19 cellular contexts compared by ENCODE assay signal in genomic region chr11:45094958-45095690, GRCh38. TPM values are rescaled to one million over a fixed set of nuclear protein-coding genes. Genes with fewer than 3 reads are reported as not detected.
DNase-seq lines count a peak whose midpoint lies in the region; ATAC-seq and TF ChIP-seq lines count a peak whose summit lies in the region.
"Had no signal": no experiment of that assay in that cellular context is flagged by ENCODE, and none has a peak within 500 bp of the region (broad histone marks: within the 10 kb centered on the region; RNA-seq: fewer than 3 reads in every experiment).

No MANE protein-coding gene starts in this region.

- H4K5ac ChIP-seq in mesendoderm (ENCODE audit: low read length) = no peak overlapping the region

- H2BK5ac ChIP-seq in mesendoderm (ENCODE audit: low read length) = no peak overlapping the region

- no peak for TF ChIP-seq CTCF in activated CD8-positive, alpha-beta T cell treated with anti-CD3 and anti-CD28 coated beads for 36 hours (IDR thresholded peaks at IDR 0.05)

- no peak overlapping the region for H3K18ac ChIP-seq in mesendoderm (ENCODE audit: low read length)

- CTCF ChIA-PET in activated CD8-positive, alpha-beta T cell treated with anti-CD3 and anti-CD28 coated beads for 36 hours (lab: Charles Lee) = interaction anchor here (3.4 to 20.6 kb wide), 2 partner anchors 10 to 158 kb away, joined by 14 to 942 read pairs; no protein-coding TSS in a partner anchor

- no peaks in the 10 kb centered on the region for H3K79me1 ChIP-seq in mesendoderm (ENCODE audit: low read length)

- H3K27ac ChIP-seq in mesendoderm (ENCODE audit: low read depth, low read length) = no peak overlapping the region
- H3K27ac ChIP-seq: C4-2B, SK-N-MC, uterus had no signal

- H3K23ac ChIP-seq in mesendoderm (ENCODE audit: low read length) = no peak overlapping the region

- DNase-seq in NCI-H2171 treated with DMSO at 0.1 percent for 48 hours (lab: John Stamatoyannopoulos, UW) (peak; percentile 59), NCI-H2171 (lab: John Stamatoyannopoulos, UW) (no peak), COR-L47 (lab: John Stamatoyannopoulos, UW) (peak; percentile 50), mesendoderm (no peak), HK-2 (ENCODE audit: unreplicated experiment) (no peak)
- DNase-seq in central memory CD8-positive, alpha-beta T cell (ENCODE audit: low spot score in 2 of 2) = no peak
- no peak for DNase-seq in activated CD8-positive, alpha-beta T cell treated with anti-CD3 and anti-CD28 coated beads for 36 hours
- DNase-seq: activated CD4-positive, alpha-beta T cell treated with anti-CD3 and anti-CD28 coated beads, Interleukin-2, amount 50 U/mL, for 48 hours; activated naive CD8-positive, alpha-beta T cell treated with anti-CD3 and anti-CD28 coated beads for 36 hours; left cardiac atrium; mucosa of descending colon; NCI-H1092 treated with DMSO at 0.1 percent for 48 hours; stimulated activated CD4-positive, alpha-beta T cell treated with anti-CD3 and anti-CD28 coated beads, Interleukin-12 subunit alpha, Interleukin-12 subunit beta, amount 100 ng/mL, for 4 hours; substantia nigra had no signal

- H4K8ac ChIP-seq in mesendoderm (ENCODE audit: low read depth, low read length) = no peak overlapping the region

- H3K4me1 ChIP-seq in mesendoderm (ENCODE audit: control insufficient read depth, low read depth, low read length) = peaks cover 3% of the 10 kb centered on the region

- no peaks in the 10 kb centered on the region for H3K27me3 Mint-ChIP-seq in central memory CD8-positive, alpha-beta T cell
- peaks cover 5% of the 10 kb centered on the region for H3K27me3 Mint-ChIP-seq in activated CD8-positive, alpha-beta T cell treated with anti-CD3 and anti-CD28 coated beads for 36 hours
- H3K27me3 Mint-ChIP-seq: activated naive CD8-positive, alpha-beta T cell treated with anti-CD3 and anti-CD28 coated beads for 36 hours had no signal

- H3K4me2 ChIP-seq in mesendoderm (ENCODE audit: low read length) = no peak overlapping the region

- no peaks in the 10 kb centered on the region for H3K36me3 ChIP-seq in mesendoderm (ENCODE audit: control insufficient read depth, insufficient read depth, low read length)
- H3K36me3 ChIP-seq: uterus had no signal

- peak overlapping the region; percentile 74 for H3K27ac Mint-ChIP-seq in central memory CD8-positive, alpha-beta T cell (ENCODE audit: low read depth)
- no peak overlapping the region for H3K27ac Mint-ChIP-seq in activated CD8-positive, alpha-beta T cell treated with anti-CD3 and anti-CD28 coated beads for 36 hours
- H3K27ac Mint-ChIP-seq: activated naive CD8-positive, alpha-beta T cell treated with anti-CD3 and anti-CD28 coated beads for 36 hours had no signal

- H3K4me3 Mint-ChIP-seq in central memory CD8-positive, alpha-beta T cell = no peak overlapping the region
- H3K4me3 Mint-ChIP-seq in activated CD8-positive, alpha-beta T cell treated with anti-CD3 and anti-CD28 coated beads for 36 hours = no peak overlapping the region
- H3K4me3 Mint-ChIP-seq: activated naive CD8-positive, alpha-beta T cell treated with anti-CD3 and anti-CD28 coated beads for 36 hours had no signal

- no peak overlapping the region for H2BK15ac ChIP-seq in mesendoderm (replicated peaks; ENCODE audit: low read depth)

- peaks cover 60% of the 10 kb centered on the region for H3K4me1 Mint-ChIP-seq in central memory CD8-positive, alpha-beta T cell
- H3K4me1 Mint-ChIP-seq in activated CD8-positive, alpha-beta T cell treated with anti-CD3 and anti-CD28 coated beads for 36 hours (ENCODE audit: low read depth) = peaks cover 17% of the 10 kb centered on the region

- no peak for ATAC-seq in central memory CD8-positive, alpha-beta T cell (replicated peaks; ENCODE audit: extremely low read depth, poor library complexity, severe bottlenecking)
- ATAC-seq in activated CD8-positive, alpha-beta T cell treated with anti-CD3 and anti-CD28 coated beads for 36 hours = no peak
- ATAC-seq in GM18861 (IDR thresholded peaks at IDR 0.05; ENCODE audit: unreplicated experiment) = no peak
- ATAC-seq: mucosa of descending colon, Panc1 had no signal

- no peak overlapping the region for H2AK5ac ChIP-seq in mesendoderm (ENCODE audit: low read length)

- H3K9me3 Mint-ChIP-seq in central memory CD8-positive, alpha-beta T cell = no peaks in the 10 kb centered on the region
- no peaks in the 10 kb centered on the region for H3K9me3 Mint-ChIP-seq in activated CD8-positive, alpha-beta T cell treated with anti-CD3 and anti-CD28 coated beads for 36 hours
- H3K9me3 Mint-ChIP-seq: activated naive CD8-positive, alpha-beta T cell treated with anti-CD3 and anti-CD28 coated beads for 36 hours had no signal

- no peak overlapping the region for H3K4ac ChIP-seq in mesendoderm (ENCODE audit: low read depth, low read length)

- H2BK120ac ChIP-seq in mesendoderm (ENCODE audit: low read depth, low read length) = no peak overlapping the region

- POLR2A ChIA-PET in activated CD8-positive, alpha-beta T cell treated with anti-CD3 and anti-CD28 coated beads for 36 hours (lab: Charles Lee) = no interaction called here

- peaks cover 5% of the 10 kb centered on the region for H3K36me3 Mint-ChIP-seq in central memory CD8-positive, alpha-beta T cell (ENCODE audit: insufficient read depth)
- no peaks in the 10 kb centered on the region for H3K36me3 Mint-ChIP-seq in activated CD8-positive, alpha-beta T cell treated with anti-CD3 and anti-CD28 coated beads for 36 hours (ENCODE audit: low read depth)
- H3K36me3 Mint-ChIP-seq: activated naive CD8-positive, alpha-beta T cell treated with anti-CD3 and anti-CD28 coated beads for 36 hours had no signal

- no peaks in the 10 kb centered on the region for H3K79me2 ChIP-seq in mesendoderm (ENCODE audit: control insufficient read depth, insufficient read depth, low read length)

- H3K27me3 ChIP-seq in mesendoderm (ENCODE audit: insufficient read depth, low read length, poor library complexity) = no peaks in the 10 kb centered on the region
- H3K27me3 ChIP-seq: uterus had no signal

- H3K56ac ChIP-seq in mesendoderm (ENCODE audit: low read length) = peak overlapping the region; percentile 25

- WGBS in mesendoderm (ENCODE audit: extremely low coverage, insufficient coverage, low lambda C conversion rate) = no CpG with 5 or more reads among the region's 10 CpGs

- no peak overlapping the region for H3K4me3 ChIP-seq in mesendoderm (ENCODE audit: low read length)
- H3K4me3 ChIP-seq: mucosa of descending colon, SK-N-MC, uterus had no signal

- H3K9ac ChIP-seq in mesendoderm (ENCODE audit: low read length) = no peak overlapping the region

- intact Hi-C loops in activated CD8-positive, alpha-beta T cell treated with anti-CD3 and anti-CD28 coated beads for 36 hours (cut with micrococcal nuclease) = no loop called here

RNA-seq across cellular contexts. Expression of gene PRDM11, which starts 51.3 kb away (rescaled TPM):
- 5.4 TPM for polyA plus RNA-seq in mesendoderm (2013, experiment 1 of 2)
- polyA plus RNA-seq in mesendoderm (2013, experiment 2 of 2) = 5.4 TPM
- total RNA-seq in activated CD8-positive, alpha-beta T cell treated with anti-CD3 and anti-CD28 coated beads for 36 hours = 1 to 10 TPM; 2.6 to 3.5 TPM

Comparison
In these comparisons a context has a peak if more than half of its experiments do, and no peak if none do; other contexts are left out.
1. DNase-seq: peak in NCI-H2171 treated with DMSO at 0.1 percent for 48 hours (single experiment) and COR-L47 (single experiment); none in NCI-H2171 (single experiment), central memory CD8-positive, alpha-beta T cell (0 of 2), mesendoderm (single experiment), activated CD8-positive, alpha-beta T cell treated with anti-CD3 and anti-CD28 coated beads for 36 hours (single experiment) and HK-2 (single experiment).